Comparison of ENCODE assay signal across 11 cellular contexts in genomic region chr20:8930691-8931090, GRCh38.
"Had no signal": no experiment of that assay in that cellular context is flagged by ENCODE, and none has a peak within 500 bp of the region (broad histone marks: within the 10 kb centered on the region; RNA-seq: fewer than 3 reads in every experiment).

No MANE protein-coding gene starts in this region.

- ATAC-seq: natural killer cell treated with Interleukin-12 subunit alpha and Interleukin-12 subunit beta and Interleukin-15 and Interleukin-18, amount 100 ng/mL, for 72 hours; stimulated activated naive CD8-positive, alpha-beta T cell treated with anti-CD3 and anti-CD28 coated beads, Interleukin-15, amount 100 ng/mL, for 72 hours had no signal

- H3K4me1 ChIP-seq: prostate gland, upper lobe of left lung had no signal

- H3K27me3 ChIP-seq: brain microvascular endothelial cell, sigmoid colon, upper lobe of left lung had no signal

- H3K4me3 ChIP-seq: prostate gland, sigmoid colon, upper lobe of left lung had no signal

- H3K9me3 ChIP-seq: prostate gland, sigmoid colon, upper lobe of left lung had no signal

- H3K36me3 ChIP-seq: brain microvascular endothelial cell, prostate gland, sigmoid colon, upper lobe of left lung had no signal

- H3K27ac ChIP-seq: brain microvascular endothelial cell, epithelial cell of prostate, prostate gland, upper lobe of left lung had no signal

- DNase-seq: activated CD4-positive, alpha-beta T cell treated with anti-CD3 and anti-CD28 coated beads, Interleukin-2, amount 10 ng/mL, durations not matched to agents 7 days and 5 days; activated CD8-positive, alpha-beta memory T cell treated with anti-CD3 and anti-CD28 coated beads for 24 hours; activated naive CD8-positive, alpha-beta T cell treated with anti-CD3 and anti-CD28 coated beads for 36 hours; brain microvascular endothelial cell; sigmoid colon; stimulated activated CD4-positive, alpha-beta T cell treated with anti-CD3 and anti-CD28 coated beads, Interleukin-1b, Interleukin-23, amount 100 ng/mL, for 48 hours; stimulated activated naive CD8-positive, alpha-beta T cell treated with anti-CD3 and anti-CD28 coated beads, Interleukin-15, amount 100 ng/mL, for 72 hours; upper lobe of left lung had no signal
